ENCODE assay signal across 1 cellular context in the genomic region with DNA sequence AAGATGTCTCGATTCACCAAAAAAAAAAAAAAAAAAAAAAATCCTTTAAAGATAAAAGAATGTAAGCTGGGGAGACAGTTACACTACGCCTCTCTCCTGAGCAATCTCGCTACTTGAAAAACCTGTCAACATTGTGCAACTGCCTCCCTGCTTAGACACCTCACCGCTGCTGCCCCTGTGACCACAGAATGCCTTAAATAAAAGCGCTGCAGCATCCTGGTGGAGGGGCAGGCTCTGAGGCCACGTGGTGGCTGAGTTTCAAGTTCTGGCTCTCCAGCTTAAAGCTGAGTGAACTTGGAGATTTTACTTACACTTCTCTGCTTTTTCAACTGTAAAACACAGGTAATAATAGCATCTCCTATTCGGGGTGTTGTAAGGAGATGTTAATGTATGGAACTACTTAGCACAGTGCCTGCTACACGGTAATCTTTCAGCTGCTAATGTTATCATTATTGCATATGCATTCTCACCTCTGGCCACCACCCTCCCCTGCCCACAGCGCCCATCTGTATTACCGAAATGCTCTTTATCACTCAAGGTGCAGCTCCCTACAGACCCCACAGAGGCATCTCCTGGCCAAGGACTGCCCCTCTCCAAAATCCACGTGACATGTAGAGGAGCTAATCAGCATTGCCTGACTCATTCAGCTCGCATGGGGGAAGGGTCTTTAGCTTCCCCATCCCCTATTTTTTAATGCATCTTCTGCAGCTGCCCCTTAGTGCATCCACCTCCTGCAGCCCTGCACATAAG.
A peak's percentile ranks its signal among the peaks of the same experiment; 100 is the strongest.
TF ChIP-seq lines count a peak whose summit lies in the region.

No MANE protein-coding gene starts in this region.

TF ChIP-seq in HepG2, 621 proteins besides CTCF, POLR2A, EP300 and RAD21 (continued from another document):
- TF ChIP-seq ZHX1 (CRISPR knock-in tag; IDR thresholded peaks at IDR 0.05; ENCODE audit: low read depth) (no peak), ZNF3 (CRISPR knock-in tag; IDR thresholded peaks at IDR 0.05) (no peak), TRIM24 (CRISPR knock-in tag; IDR thresholded peaks at IDR 0.05) (no peak), RXRB (CRISPR knock-in tag; IDR thresholded peaks at IDR 0.05; ENCODE audit: borderline replicate concordance) (peak; percentile 44; the same call in 1 of the 2 replicates), FOSL2 (CRISPR knock-in tag; IDR thresholded peaks at IDR 0.05) (peak; percentile 71)
TF ChIP-seq in HepG2: peak in this region for 95.
